Comparison of ENCODE assay signal across 1 cellular context in genomic region chr3:87260270-87260669, GRCh38.
TF ChIP-seq lines count a peak whose summit lies in the region.

No MANE protein-coding gene starts in this region.

TF ChIP-seq in GM23338, 12 proteins besides CTCF, POLR2A, EP300 and RAD21 (continued from another document):
- no peak for TF ChIP-seq POLR2AphosphoS5 (IDR thresholded peaks at IDR 0.05; ENCODE audit: low read depth)
- TF ChIP-seq JUNB (IDR thresholded peaks at IDR 0.05; ENCODE audit: unreplicated experiment): no peak
- no peak for TF ChIP-seq ZNF331 (CRISPR knock-in tag; IDR thresholded peaks at IDR 0.05; ENCODE audit: low read depth)
- no peak for TF ChIP-seq ETS1 (IDR thresholded peaks at IDR 0.05)
- TF ChIP-seq ZNF462 (CRISPR knock-in tag; IDR thresholded peaks at IDR 0.05): no peak
- TF ChIP-seq EZH2 (IDR thresholded peaks at IDR 0.05; ENCODE audit: low read depth, unreplicated experiment): no peak
- no peak for TF ChIP-seq NANOG (IDR thresholded peaks at IDR 0.05; ENCODE audit: borderline replicate concordance)
- TF ChIP-seq STAT1 (IDR thresholded peaks at IDR 0.05; ENCODE audit: unreplicated experiment): no peak
